26 cellular contexts compared by ENCODE assay signal in genomic region chr5:74772359-74772758, GRCh38. TPM values are rescaled to one million over a fixed set of nuclear protein-coding genes. Genes with fewer than 3 reads are reported as not detected.
DNase-seq lines count a peak whose midpoint lies in the region; ATAC-seq and TF ChIP-seq lines count a peak whose summit lies in the region.
"Had no signal": no experiment of that assay in that cellular context is flagged by ENCODE, and none has a peak within 500 bp of the region (broad histone marks: within the 10 kb centered on the region; RNA-seq: fewer than 3 reads in every experiment).

No MANE protein-coding gene starts in this region.

- peak overlapping the region; percentile 56 for H3K27ac Mint-ChIP-seq in activated naive CD4-positive, alpha-beta T cell treated with anti-CD3 and anti-CD28 coated beads for 36 hours
- H3K27ac Mint-ChIP-seq: activated CD4-positive, alpha-beta memory T cell treated with anti-CD3 and anti-CD28 coated beads for 36 hours; HFFc6; mesothelial cell of epicardium; nephron; type B pancreatic cell had no signal

- no peaks in the 10 kb centered on the region for H3K27me3 ChIP-seq in RWPE2 (ENCODE audit: insufficient read depth, poor library complexity, severe bottlenecking)
- H3K27me3 ChIP-seq: ascending aorta, esophagus muscularis mucosa had no signal

- intact Hi-C loops in activated naive CD4-positive, alpha-beta T cell treated with anti-CD3 and anti-CD28 coated beads for 36 hours (cut with micrococcal nuclease) = no loop called here

- CTCF ChIA-PET in activated naive CD4-positive, alpha-beta T cell treated with anti-CD3 and anti-CD28 coated beads for 36 hours (lab: Charles Lee) = no interaction called here

- ATAC-seq in RWPE2 (ENCODE audit: low read depth) (peak; percentile 62), HG02642 (IDR thresholded peaks at IDR 0.05; ENCODE audit: poor library complexity, unreplicated experiment) (no peak), GM21619 (IDR thresholded peaks at IDR 0.05; ENCODE audit: unreplicated experiment) (no peak)
- ATAC-seq in stimulated activated naive CD8-positive, alpha-beta T cell treated with anti-CD3 and anti-CD28 coated beads, Interleukin-15, Interleukin-2, amounts not matched to agents 100 U/mL and 50 U/mL, for 24 hours = no peak
- ATAC-seq: activated T-cell treated with anti-CD3 and anti-CD28 coated beads, Interleukin-2, amount 50 U/mL, for 4 hours; sciatic nerve; SK-N-SH treated with all-trans-retinoic acid at 6 μM for 48 hours had no signal

- TF ChIP-seq CTCF in RWPE2 (IDR thresholded peaks at IDR 0.05; ENCODE audit: poor library complexity, severe bottlenecking) (no peak), fibroblast of villous mesenchyme (IDR thresholded peaks at IDR 0.05; ENCODE audit: insufficient read depth, low read depth, low read length) (no peak)

- H3K36me3 ChIP-seq in RWPE2 (ENCODE audit: low read depth) = peaks cover 94% of the 10 kb centered on the region

- H3K9me3 Mint-ChIP-seq in activated naive CD4-positive, alpha-beta T cell treated with anti-CD3 and anti-CD28 coated beads for 36 hours = no peaks in the 10 kb centered on the region
- H3K9me3 Mint-ChIP-seq: activated CD4-positive, alpha-beta memory T cell treated with anti-CD3 and anti-CD28 coated beads for 36 hours; activated T-cell treated with anti-CD3 and anti-CD28 coated beads, Interleukin-2, amount 50 U/mL, for 4 hours; HFFc6; mesothelial cell of epicardium; nephron; type B pancreatic cell had no signal

- no peak overlapping the region for H3K4me3 Mint-ChIP-seq in activated naive CD4-positive, alpha-beta T cell treated with anti-CD3 and anti-CD28 coated beads for 36 hours
- H3K4me3 Mint-ChIP-seq: activated CD4-positive, alpha-beta memory T cell treated with anti-CD3 and anti-CD28 coated beads for 36 hours; activated T-cell treated with anti-CD3 and anti-CD28 coated beads, Interleukin-2, amount 50 U/mL, for 4 hours; HFFc6; mesothelial cell of epicardium; nephron; type B pancreatic cell had no signal

- H3K27me3 Mint-ChIP-seq in activated naive CD4-positive, alpha-beta T cell treated with anti-CD3 and anti-CD28 coated beads for 36 hours (ENCODE audit: low read depth) = no peaks in the 10 kb centered on the region
- H3K27me3 Mint-ChIP-seq: activated CD4-positive, alpha-beta memory T cell treated with anti-CD3 and anti-CD28 coated beads for 36 hours; type B pancreatic cell had no signal

- peaks cover 22% of the 10 kb centered on the region for H3K36me3 Mint-ChIP-seq in activated naive CD4-positive, alpha-beta T cell treated with anti-CD3 and anti-CD28 coated beads for 36 hours (ENCODE audit: low read depth)

- peaks cover 16% of the 10 kb centered on the region for H3K4me1 Mint-ChIP-seq in activated naive CD4-positive, alpha-beta T cell treated with anti-CD3 and anti-CD28 coated beads for 36 hours (ENCODE audit: low read depth)

- H3K4me1 ChIP-seq in RWPE2 (ENCODE audit: insufficient read depth, poor library complexity, severe bottlenecking) = peaks cover 4% of the 10 kb centered on the region

- DNase-seq in activated naive CD4-positive, alpha-beta T cell treated with anti-CD3 and anti-CD28 coated beads for 36 hours = no peak
- DNase-seq in activated naive CD4-positive, alpha-beta T cell treated with anti-CD3 and anti-CD28 coated beads, Interleukin-2, amount 50 U/mL, for 16 hours = no peak
- DNase-seq in RWPE2 (ENCODE audit: low spot score) = no peak
- DNase-seq in fibroblast of villous mesenchyme (ENCODE audit: low read depth) = peak; percentile 87
- DNase-seq in stimulated activated naive CD8-positive, alpha-beta T cell treated with anti-CD3 and anti-CD28 coated beads, Interleukin-15, Interleukin-2, amounts not matched to agents 100 U/mL and 50 U/mL, for 24 hours = no peak
- DNase-seq in NCI-H2029 (lab: John Stamatoyannopoulos, UW) = no peak
- DNase-seq: ACHN; activated CD4-positive, alpha-beta memory T cell treated with anti-CD3 and anti-CD28 coated beads for 36 hours; activated naive CD4-positive, alpha-beta T cell treated with Interleukin-2 at 50 U/mL for 16 hours; activated T-cell treated with anti-CD3 and anti-CD28 coated beads, Interleukin-2, amount 50 U/mL, for 4 hours; C1 segment of cervical spinal cord; effector CD4-positive, alpha-beta T cell; HFFc6; NCI-H1436; NCI-H510A treated with DMSO at 0.1 percent for 48 hours; WERI-Rb-1 had no signal

- no peak overlapping the region for H3K4me3 ChIP-seq in RWPE2 (ENCODE audit: severe bottlenecking)
- no peak overlapping the region for H3K4me3 ChIP-seq in fibroblast of villous mesenchyme (ENCODE audit: low read depth, low read length)
- H3K4me3 ChIP-seq: ascending aorta, esophagus muscularis mucosa had no signal

- no peak overlapping the region for H3K27ac ChIP-seq in RWPE2 (ENCODE audit: poor library complexity, severe bottlenecking)
- H3K27ac ChIP-seq: ascending aorta, esophagus muscularis mucosa, parathyroid adenoma, WERI-Rb-1 had no signal

- H3K9me3 ChIP-seq in RWPE2 (ENCODE audit: severe bottlenecking) = no peaks in the 10 kb centered on the region
- H3K9me3 ChIP-seq: ascending aorta, esophagus muscularis mucosa had no signal

RNA-seq across cellular contexts. Expression of gene NSA2, which starts 5.3 kb away (rescaled TPM):
- total RNA-seq in activated naive CD4-positive, alpha-beta T cell treated with anti-CD3 and anti-CD28 coated beads for 36 hours = 100 to 1,000 TPM; 119 to 121 TPM
- 66.1 and 74.4 TPM in 2 replicates for total RNA-seq in fibroblast of villous mesenchyme

RNA-seq across cellular contexts. Expression of gene GFM2, which starts 5.4 kb away (rescaled TPM):
- total RNA-seq in activated naive CD4-positive, alpha-beta T cell treated with anti-CD3 and anti-CD28 coated beads for 36 hours = 10 to 100 TPM; 27.7 to 28.0 TPM
- 30.6 and 53.5 TPM in 2 replicates for total RNA-seq in fibroblast of villous mesenchyme
